ENCODE assay signal across 9 cellular contexts in genomic region chr6:41970436-41970846, GRCh38.
DNase-seq lines count a peak whose midpoint lies in the region; ATAC-seq lines count a peak whose summit lies in the region.
"Had no signal": no experiment of that assay in that cellular context is flagged by ENCODE, and none has a peak within 500 bp of the region (broad histone marks: within the 10 kb centered on the region; RNA-seq: fewer than 3 reads in every experiment).

No MANE protein-coding gene starts in this region.

- no peak for ATAC-seq in GM19452 (IDR thresholded peaks at IDR 0.05; ENCODE audit: unreplicated experiment)
- ATAC-seq: HCT116 had no signal

- DNase-seq in HCEC 1CT (peak; percentile 85), foreskin melanocyte (peak; percentile 64), NCI-H2171 treated with DMSO at 0.1 percent for 48 hours (lab: John Stamatoyannopoulos, UW) (no peak), NCI-H1930 (lab: John Stamatoyannopoulos, UW) (no peak), NCI-H1436 (lab: John Stamatoyannopoulos, UW) (no peak)
- DNase-seq in activated CD4-positive, alpha-beta T cell treated with anti-CD3 and anti-CD28 coated beads for 48 hours: peak; percentile 79
- DNase-seq in stimulated activated CD4-positive, alpha-beta T cell treated with anti-CD3 and anti-CD28 coated beads, Interleukin-4, amount 100 ng/mL, for 1 hour: peak; percentile 65

Comparison
In these comparisons a context has a peak if more than half of its experiments do, and no peak if none do; other contexts are left out.
1. DNase-seq: peak in HCEC 1CT (single experiment), activated CD4-positive, alpha-beta T cell treated with anti-CD3 and anti-CD28 coated beads for 48 hours (single experiment), foreskin melanocyte (single experiment) and stimulated activated CD4-positive, alpha-beta T cell treated with anti-CD3 and anti-CD28 coated beads, Interleukin-4, amount 100 ng/mL, for 1 hour (single experiment); none in NCI-H2171 treated with DMSO at 0.1 percent for 48 hours (single experiment), NCI-H1930 (0 of 2) and NCI-H1436 (single experiment).